1 cellular context compared by ENCODE assay signal in genomic region chr20:63864545-63864977, GRCh38.
TF ChIP-seq lines count a peak whose summit lies in the region.

No MANE protein-coding gene starts in this region.

TF ChIP-seq in K562, 482 proteins besides CTCF, POLR2A, EP300 and RAD21 (continues in another document):
- TF ChIP-seq RBM15 (IDR thresholded peaks at IDR 0.05; ENCODE audit: insufficient read depth, low read length), result no peak
- TF ChIP-seq HMGN3 (IDR thresholded peaks at IDR 0.05; ENCODE audit: borderline replicate concordance, extremely low read depth, insufficient read length, low read depth, low read length), result peak; percentile 39
- 0 out of 2 replicates have a peak, but pooled peaks have one; percentile 0 for TF ChIP-seq KLF6 (CRISPR knock-in tag; IDR thresholded peaks at IDR 0.05; ENCODE audit: borderline replicate concordance)
- no peak for TF ChIP-seq EP400 (IDR thresholded peaks at IDR 0.05)
- TF ChIP-seq ARID4B (CRISPR knock-in tag; IDR thresholded peaks at IDR 0.05), result no peak
- peak; percentile 79; the same call in 1 of the 2 replicates for TF ChIP-seq TAF7 (tag; IDR thresholded peaks at IDR 0.05)
- TF ChIP-seq TAF9B (IDR thresholded peaks at IDR 0.05; ENCODE audit: partially characterized antibody), result no peak
- 0 out of 2 replicates have a peak, but pooled peaks have one; percentile 50 for TF ChIP-seq GTF2E2 (tag; IDR thresholded peaks at IDR 0.05)
- peak; percentile 48; the same call in 1 of the 2 replicates for TF ChIP-seq SMARCE1 (IDR thresholded peaks at IDR 0.05)
- no peak for TF ChIP-seq ZNF124 (CRISPR knock-in tag; IDR thresholded peaks at IDR 0.05)
- TF ChIP-seq PRPF4 (IDR thresholded peaks at IDR 0.05; ENCODE audit: insufficient read depth, low read depth, low read length, poor library complexity, severe bottlenecking), result no peak
- no peak for TF ChIP-seq NUFIP1 (IDR thresholded peaks at IDR 0.05; ENCODE audit: partially characterized antibody)
- no peak for TF ChIP-seq CREM (IDR thresholded peaks at IDR 0.05; ENCODE audit: low read depth)
- TF ChIP-seq MGA (IDR thresholded peaks at IDR 0.05), result no peak
- no peak for TF ChIP-seq HMGXB4 (CRISPR knock-in tag; IDR thresholded peaks at IDR 0.05)
- no peak; the same call in 1 of the 2 replicates for TF ChIP-seq SIN3B (IDR thresholded peaks at IDR 0.05; ENCODE audit: low read depth)
- no peak for TF ChIP-seq ZNF695 (CRISPR knock-in tag; IDR thresholded peaks at IDR 0.05)
- no peak for TF ChIP-seq ZBTB12 (CRISPR knock-in tag; IDR thresholded peaks at IDR 0.05)
- TF ChIP-seq ELF2 (CRISPR knock-in tag; IDR thresholded peaks at IDR 0.05), result no peak
- TF ChIP-seq ZNF277 (CRISPR knock-in tag; IDR thresholded peaks at IDR 0.05; ENCODE audit: borderline replicate concordance), result no peak
- no peak for TF ChIP-seq NELFE (IDR thresholded peaks at IDR 0.05; ENCODE audit: insufficient read depth, insufficient read length)
- no peak for TF ChIP-seq FOXP4 (CRISPR knock-in tag; IDR thresholded peaks at IDR 0.05; ENCODE audit: borderline replicate concordance)
- peak; percentile 39; the same call in 1 of the 2 replicates for TF ChIP-seq SMARCA5 (IDR thresholded peaks at IDR 0.05)
